ENCODE assay signal across 1 cellular context in the genomic region with DNA sequence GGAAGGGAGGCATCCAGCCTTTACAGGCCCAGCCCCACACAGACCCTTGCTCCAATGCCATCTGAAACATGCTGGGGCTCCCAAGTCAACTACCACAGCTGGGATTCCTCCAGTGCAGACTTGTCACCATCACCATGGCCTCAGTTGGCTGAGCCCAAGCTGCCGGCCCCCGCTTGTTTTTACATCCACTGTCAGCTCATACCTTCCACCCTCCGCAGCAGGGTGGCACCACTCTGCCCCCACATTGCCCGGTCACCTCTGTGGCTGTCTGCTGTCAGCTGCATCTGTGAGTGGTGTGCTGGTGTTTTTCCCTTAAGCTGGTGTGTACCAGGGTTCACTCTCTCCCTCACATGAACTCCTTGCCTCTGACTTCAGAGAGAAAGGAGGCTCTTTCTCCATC.
TF ChIP-seq lines count a peak whose summit lies in the region.

No MANE protein-coding gene starts in this region.

TF ChIP-seq in K562, 482 proteins besides CTCF, POLR2A, EP300 and RAD21 (continued from another document):
- TF ChIP-seq RERE (CRISPR knock-in tag; IDR thresholded peaks at IDR 0.05; ENCODE audit: borderline replicate concordance): no peak
- 0 out of 2 replicates have a peak, but pooled peaks have one; percentile 28 for TF ChIP-seq E2F5 (CRISPR knock-in tag; IDR thresholded peaks at IDR 0.05)
